28 cellular contexts compared by ENCODE assay signal in genomic region chr3:14521611-14522010, GRCh38. TPM values are rescaled to one million over a fixed set of nuclear protein-coding genes. Genes with fewer than 3 reads are reported as not detected.
DNase-seq lines count a peak whose midpoint lies in the region; ATAC-seq and TF ChIP-seq lines count a peak whose summit lies in the region.
"Had no signal": no experiment of that assay in that cellular context is flagged by ENCODE, and none has a peak within 500 bp of the region (broad histone marks: within the 10 kb centered on the region; RNA-seq: fewer than 3 reads in every experiment).

No MANE protein-coding gene starts in this region.

- no peaks in the 10 kb centered on the region for H3K36me3 Mint-ChIP-seq in T-cell
- H3K36me3 Mint-ChIP-seq: memory B cell had no signal

- no peak overlapping the region for H3K4me3 Mint-ChIP-seq in T-cell
- H3K4me3 Mint-ChIP-seq: activated naive CD8-positive, alpha-beta T cell treated with anti-CD3 and anti-CD28 coated beads, Interleukin-2, amount 50 U/mL, for 24 hours; memory B cell had no signal

- no peaks in the 10 kb centered on the region for H3K9me3 ChIP-seq in heart right ventricle
- no peaks in the 10 kb centered on the region for H3K9me3 ChIP-seq in suprapubic skin
- H3K9me3 ChIP-seq: A549, esophagus squamous epithelium, SJSA1 had no signal

- no peak for TF ChIP-seq CTCF in heart right ventricle (IDR thresholded peaks at IDR 0.05)
- TF ChIP-seq CTCF in suprapubic skin (IDR thresholded peaks at IDR 0.05) = no peak

- H3K4me3 ChIP-seq in heart right ventricle (no peak overlapping the region), suprapubic skin (no peak overlapping the region)
- H3K4me3 ChIP-seq: A549, esophagus squamous epithelium, hepatocyte, SJSA1 had no signal

- DNase-seq in cardiac septum (ENCODE audit: low spot score) = peak; percentile 74
- DNase-seq in Right ventricle myocardium superior = no peak
- no peak for DNase-seq in heart right ventricle
- peak; percentile 79 for DNase-seq in mesenteric fat pad (ENCODE audit: low spot score)
- peak; percentile 40 to 41 for DNase-seq in suprapubic skin (ENCODE audit: low spot score in 2 of 2)
- no peak for DNase-seq in A172 (ENCODE audit: low spot score)
- DNase-seq in NCI-H510A (lab: John Stamatoyannopoulos, UW) = no peak
- no peak for DNase-seq in T-cell
- DNase-seq: activated CD4-positive, alpha-beta T cell treated with anti-CD3 and anti-CD28 coated beads for 48 hours; activated gamma-delta T cell treated with Interleukin-2 at 50 U/mL for 16 hours; activated naive CD8-positive, alpha-beta T cell treated with anti-CD3 and anti-CD28 coated beads, Interleukin-2, amount 50 U/mL, for 24 hours; caudate nucleus; esophagus squamous epithelium; foreskin melanocyte; NCI-H146; NCI-H2107; NCI-H774; small intestine; stimulated activated naive CD4-positive, alpha-beta T cell; T1000 had no signal

- POLR2A ChIA-PET in T-cell (lab: Charles Lee) = no interaction called here

- peaks cover 0 to 3% (median 0%) of the 10 kb centered on the region in 7 donors for H3K27me3 ChIP-seq in heart right ventricle
- H3K27me3 ChIP-seq in suprapubic skin = no peaks in the 10 kb centered on the region
- H3K27me3 ChIP-seq: esophagus squamous epithelium, hepatocyte, SJSA1 had no signal

- intact Hi-C loops in cardiac septum (cut with DNase I) (loop anchor here (2.0 to 5.0 kb wide), 2 partner anchors 17 to 126 kb away; no protein-coding TSS in a partner anchor), Right ventricle myocardium superior (cut with DNase I) (no loop called here), heart right ventricle (cut with DNase I) (loop anchor here in 2 of 10 donors (2.0 kb wide), 2 partner anchors 17 to 19 kb away; partner anchors contain the start of gene GRIP2 (in 1 of the 2))

- H3K27ac Mint-ChIP-seq in T-cell = no peak overlapping the region
- H3K27ac Mint-ChIP-seq: activated naive CD8-positive, alpha-beta T cell treated with anti-CD3 and anti-CD28 coated beads, Interleukin-2, amount 50 U/mL, for 24 hours; memory B cell had no signal

- H3K9me3 Mint-ChIP-seq in T-cell = no peaks in the 10 kb centered on the region
- H3K9me3 Mint-ChIP-seq: activated naive CD8-positive, alpha-beta T cell treated with anti-CD3 and anti-CD28 coated beads, Interleukin-2, amount 50 U/mL, for 24 hours; memory B cell had no signal

- H3K36me3 ChIP-seq in heart right ventricle (peaks cover 0 to 36% (median 0%) of the 10 kb centered on the region in 9 donors), suprapubic skin (no peaks in the 10 kb centered on the region)
- H3K36me3 ChIP-seq: esophagus squamous epithelium, SJSA1 had no signal

- no peak for ATAC-seq in Right ventricle myocardium superior (ENCODE audit: poor library complexity)
- peak in 2 of 8 donors; percentile 7 to 18 for ATAC-seq in heart right ventricle
- no peak for ATAC-seq in T-cell (replicated peaks in 1 of 4)
- ATAC-seq: A549; activated naive CD8-positive, alpha-beta T cell treated with anti-CD3 and anti-CD28 coated beads, Interleukin-2, amount 50 U/mL, for 24 hours had no signal

- TF ChIP-seq EP300 in suprapubic skin (IDR thresholded peaks at IDR 0.05) = no peak

- H3K4me1 ChIP-seq in heart right ventricle (peaks cover 25 to 84% (median 49%) of the 10 kb centered on the region in 9 donors), suprapubic skin (peaks cover 6% of the 10 kb centered on the region)
- H3K4me1 ChIP-seq: A549, SJSA1 had no signal

- CTCF ChIA-PET in T-cell (lab: Charles Lee) = no interaction called here

- H3K27me3 Mint-ChIP-seq in T-cell = peaks cover 7 to 15% of the 10 kb centered on the region in 2 donors

- H3K4me1 Mint-ChIP-seq in T-cell = no peaks in the 10 kb centered on the region
- H3K4me1 Mint-ChIP-seq: memory B cell had no signal

- peak overlapping the region; percentile 56 to 96 (median 85) for H3K27ac ChIP-seq in heart right ventricle
- H3K27ac ChIP-seq in suprapubic skin = no peak overlapping the region
- H3K27ac ChIP-seq: A549, hepatocyte, SJSA1 had no signal

- 60 to 66% methylated on average over 12 of the region's 12 CpGs for WGBS in heart right ventricle, 2 donors
- 86% methylated on average over 12 of the region's 12 CpGs for WGBS in suprapubic skin

- no peak for TF ChIP-seq POLR2A in suprapubic skin (IDR thresholded peaks at IDR 0.05)

RNA-seq across cellular contexts. Expression of gene GRIP2, which starts 18.5 kb away (rescaled TPM):
- total RNA-seq in cardiac septum (67.8 TPM), Right ventricle myocardium superior (40.1 TPM), heart right ventricle (10 to 100 TPM; 13.2 to 70.1 (median 39.4) TPM), mesenteric fat pad (0.71 TPM), suprapubic skin (1 to 10 TPM in 2 of 4 donors, under 1 TPM in 2; 0.65 to 5.8 (median 3.0) TPM), T-cell (under 1 TPM in 1 of 5 donors, not detected in 4; 0.20 TPM)
- 10 to 100 TPM in 1 of 2 donors, 1 to 10 TPM in 1; 7.4 to 56.8 TPM for polyA plus RNA-seq in heart right ventricle
- total RNA-seq in A172 (2014; rRNA removed; shearing (Covaris generic)) = 0.10 TPM in 1 of 2 replicates, not detected in the other
- total RNA-seq: activated CD8-positive, alpha-beta memory T cell treated with anti-CD3 and anti-CD28 coated beads for 36 hours; dermis microvascular lymphatic vessel endothelial cell; HT-29; pulmonary artery endothelial cell had no signal

Comparison
In these comparisons a context has a peak if more than half of its experiments do, and no peak if none do; other contexts are left out.
1. DNase-seq: peak in cardiac septum (single experiment), mesenteric fat pad (single experiment) and suprapubic skin (2 of 2); none in Right ventricle myocardium superior (single experiment), heart right ventricle (0 of 2), A172 (single experiment), NCI-H510A (single experiment) and T-cell (0 of 34).